Comparison of ENCODE assay signal across 17 cellular contexts in the genomic region with DNA sequence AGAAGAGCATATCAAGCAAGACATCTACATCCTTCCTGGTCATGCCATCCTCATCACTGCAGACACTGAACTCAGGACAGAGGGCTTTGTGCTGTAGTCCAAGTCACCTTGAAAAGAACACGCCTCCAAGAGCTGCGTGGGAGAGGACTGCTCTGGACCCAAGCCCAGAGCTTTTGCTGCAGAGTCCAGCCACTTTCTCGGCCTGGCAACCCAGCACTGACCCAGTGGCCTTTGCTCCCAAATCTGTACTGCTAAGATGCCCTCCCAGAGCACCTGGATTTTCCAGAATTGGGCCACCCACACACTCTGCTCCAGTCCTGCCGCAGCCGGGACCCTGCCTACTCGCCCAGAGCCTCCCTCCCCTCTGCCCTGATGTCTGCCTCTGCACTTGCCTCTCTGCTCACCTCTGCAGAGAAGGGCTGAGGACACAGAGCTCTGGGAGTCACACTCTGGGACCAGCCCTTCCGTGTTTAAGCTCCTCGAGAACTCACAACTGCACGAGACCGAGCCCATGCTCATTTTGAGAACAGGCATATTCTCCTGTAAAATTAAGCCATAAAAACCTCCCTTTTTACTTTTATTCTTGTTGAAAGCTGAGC.
DNase-seq lines count a peak whose midpoint lies in the region; ATAC-seq, FAIRE-seq and TF ChIP-seq lines count a peak whose summit lies in the region.
"Had no signal": no experiment of that assay in that cellular context is flagged by ENCODE, and none has a peak within 500 bp of the region (broad histone marks: within the 10 kb centered on the region; RNA-seq: fewer than 3 reads in every experiment).

No MANE protein-coding gene starts in this region.

- ATAC-seq in left lobe of liver (peak; percentile 91), pancreas (peak; percentile 27 to 66 (median 62)), GM21786 (IDR thresholded peaks at IDR 0.05; ENCODE audit: unreplicated experiment) (no peak)

- H3K4me1 ChIP-seq in HEK293 (ENCODE audit: control insufficient read depth, insufficient read depth, low read length) = no peaks in the 10 kb centered on the region
- H3K4me1 ChIP-seq in pancreas = peaks cover 4 to 11% (median 6%) of the 10 kb centered on the region in 3 donors
- peaks cover 0 to 41% (median 23%) of the 10 kb centered on the region in 4 donors for H3K4me1 ChIP-seq in tibial artery

- WGBS in pancreas, 2 donors = 45 to 54% methylated on average over 10 of the region's 10 CpGs

- TF ChIP-seq CTCF in HEK293 (tag by site-specific recombination; IDR thresholded peaks at IDR 0.05) (no peak), glutamatergic neuron (IDR thresholded peaks at IDR 0.05; ENCODE audit: partially characterized antibody, unreplicated experiment) (no peak), pancreas (IDR thresholded peaks at IDR 0.05) (no peak), tibial artery (IDR thresholded peaks at IDR 0.05) (no peak)

- no peaks in the 10 kb centered on the region for H3K9me3 ChIP-seq in HEK293 (ENCODE audit: control insufficient read depth, insufficient read depth, low read depth, low read length)
- H3K9me3 ChIP-seq in pancreas = no peaks in the 10 kb centered on the region
- no peaks in the 10 kb centered on the region for H3K9me3 ChIP-seq in tibial artery
- H3K9me3 ChIP-seq: HAP-1 had no signal

- peaks cover 14% of the 10 kb centered on the region for H3K27me3 Mint-ChIP-seq in glutamatergic neuron (ENCODE audit: unreplicated experiment)

- H3K27ac Mint-ChIP-seq in glutamatergic neuron (ENCODE audit: unreplicated experiment) = peak overlapping the region; percentile 62

- POLR2A ChIA-PET in HEK293 (lab: Yijun Ruan, JAX) = no interaction called here

- H3K9me3 Mint-ChIP-seq in glutamatergic neuron (ENCODE audit: unreplicated experiment) = peaks cover 10% of the 10 kb centered on the region

- intact Hi-C loops in pancreas (cut with DNase I) = no loop called here
- intact Hi-C loops in tibial artery (cut with DNase I; ENCODE audit: low total_unique reads) = no loop called here

- H3K4me3 ChIP-seq in HEK293 (ENCODE audit: low read depth, low read length) = no peak overlapping the region
- no peak overlapping the region for H3K4me3 ChIP-seq in pancreas
- H3K4me3 ChIP-seq in tibial artery = no peak overlapping the region
- H3K4me3 ChIP-seq: HAP-1 had no signal

- H3K36me3 ChIP-seq in HEK293 (ENCODE audit: control insufficient read depth in 2 of 2, insufficient read depth in 1 of 2, low read length in 2 of 2) (peaks cover 0 to 6% of the 10 kb centered on the region in 2 experiments; a peak in 1 of 3 replicates), pancreas (no peaks in the 10 kb centered on the region), tibial artery (no peaks in the 10 kb centered on the region)
- H3K36me3 ChIP-seq: HAP-1 had no signal

- H3K4me1 Mint-ChIP-seq in glutamatergic neuron (ENCODE audit: low read depth, unreplicated experiment) = peaks cover 30% of the 10 kb centered on the region

- H3K4me3 Mint-ChIP-seq in glutamatergic neuron (ENCODE audit: unreplicated experiment) = no peak overlapping the region

- no peak for DNase-seq in glutamatergic neuron
- peak; percentile 91 for DNase-seq in left lobe of liver (ENCODE audit: low spot score)
- peak in 1 of 6 donors; percentile 33 for DNase-seq in pancreas
- no peak for DNase-seq in tibial artery
- no peak for DNase-seq in NCI-H2171 treated with DMSO at 0.1 percent for 48 hours (lab: John Stamatoyannopoulos, UW)
- no peak for DNase-seq in dedifferentiated amniotic fluid mesenchymal stem cell (ENCODE audit: extremely low spot score)
- DNase-seq: IMR-90, Kasumi-1, NCI-H1105 treated with DMSO at 0.1 percent for 48 hours, NCI-H1930, NCI-H510A treated with DMSO at 0.1 percent for 48 hours had no signal

- FAIRE-seq in pancreas (lab: Jason Lieb, UNC) = no peak
- FAIRE-seq: A204.1, RCC 7860 had no signal

- no peaks in the 10 kb centered on the region for H3K36me3 Mint-ChIP-seq in glutamatergic neuron (ENCODE audit: unreplicated experiment)

- H3K27ac ChIP-seq in HEK293 (ENCODE audit: extremely low read depth, low read depth, low read length) = no peak overlapping the region
- no peak overlapping the region for H3K27ac ChIP-seq in pancreas
- H3K27ac ChIP-seq in tibial artery = no peak overlapping the region
- H3K27ac ChIP-seq: C4-2B had no signal

- H3K27me3 ChIP-seq in pancreas = no peaks in the 10 kb centered on the region
- no peaks in the 10 kb centered on the region for H3K27me3 ChIP-seq in tibial artery

- CTCF ChIA-PET in HEK293 (lab: Yijun Ruan, JAX) = interaction anchor here (0.5 kb wide), 1 partner anchor 14 kb away, joined by 3 read pairs; no protein-coding TSS in a partner anchor

TF ChIP-seq in HEK293, 187 proteins besides CTCF, POLR2A, EP300 and RAD21:
- TF ChIP-seq, protein P1, sequence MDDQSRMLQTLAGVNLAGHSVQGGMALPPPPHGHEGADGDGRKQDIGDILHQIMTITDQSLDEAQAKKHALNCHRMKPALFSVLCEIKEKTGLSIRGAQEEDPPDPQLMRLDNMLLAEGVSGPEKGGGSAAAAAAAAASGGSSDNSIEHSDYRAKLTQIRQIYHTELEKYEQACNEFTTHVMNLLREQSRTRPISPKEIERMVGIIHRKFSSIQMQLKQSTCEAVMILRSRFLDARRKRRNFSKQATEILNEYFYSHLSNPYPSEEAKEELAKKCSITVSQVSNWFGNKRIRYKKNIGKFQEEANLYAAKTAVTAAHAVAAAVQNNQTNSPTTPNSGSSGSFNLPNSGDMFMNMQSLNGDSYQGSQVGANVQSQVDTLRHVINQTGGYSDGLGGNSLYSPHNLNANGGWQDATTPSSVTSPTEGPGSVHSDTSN (CRISPR knock-in tag; IDR thresholded peaks at IDR 0.05) = no peak
- TF ChIP-seq ZFHX2 (tag by site-specific recombination; conservative IDR thresholded peaks at IDR 0.05) (0 out of 2 replicates have a peak, but pooled peaks have one; percentile 30), ELK4 (IDR thresholded peaks at IDR 0.05; ENCODE audit: borderline replicate concordance, low read depth, low read length) (no peak), EGR2 (tag by site-specific recombination; IDR thresholded peaks at IDR 0.05; ENCODE audit: low read depth) (0 out of 2 replicates have a peak, but pooled peaks have one; percentile 28)
